1 cellular context compared by ENCODE assay signal in genomic region chr6:81740591-81740990, GRCh38. TPM values are rescaled to one million over a fixed set of nuclear protein-coding genes. Genes with fewer than 3 reads are reported as not detected.
"Had no signal": no experiment of that assay in that cellular context is flagged by ENCODE, and none has a peak within 500 bp of the region (broad histone marks: within the 10 kb centered on the region; RNA-seq: fewer than 3 reads in every experiment).

No MANE protein-coding gene starts in this region.

RNA-seq across cellular contexts. Expression of gene TENT5A, which starts 11.9 kb away (rescaled TPM):
- total RNA-seq: OCI-LY7 had no signal
